Comparison of ENCODE assay signal across 8 cellular contexts in the genomic region with DNA sequence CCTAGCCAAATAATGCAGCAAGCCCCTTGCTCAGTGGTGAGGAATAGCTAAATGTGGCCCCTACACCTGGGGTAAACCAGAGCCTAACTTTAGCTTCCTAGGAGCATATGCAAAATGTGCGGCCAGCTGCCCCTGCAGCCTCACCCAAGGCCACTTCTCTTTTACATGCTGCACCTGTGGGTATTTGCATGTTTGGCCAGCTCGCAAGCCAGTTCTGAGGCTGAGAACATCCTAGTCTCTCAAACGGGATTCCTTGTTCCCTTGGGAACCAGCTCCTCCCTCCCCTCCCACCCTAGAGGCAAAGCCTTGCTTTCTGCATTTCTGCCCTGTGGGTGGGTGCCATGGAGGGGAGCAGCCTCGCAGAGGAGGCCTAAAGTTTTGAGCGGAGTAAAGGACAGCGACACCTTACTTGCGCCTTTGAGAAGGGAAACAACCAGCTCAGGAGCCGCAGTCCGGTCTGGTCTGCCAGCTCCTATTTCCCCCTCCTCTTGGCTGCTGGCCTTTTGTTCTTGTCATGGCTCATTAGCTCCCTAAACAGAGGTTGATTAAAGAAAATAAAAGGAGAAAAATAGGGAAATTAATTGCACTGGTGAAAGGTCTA.
A peak's percentile ranks its signal among the peaks of the same experiment; 100 is the strongest.
DNase-seq lines count a peak whose midpoint lies in the region; ATAC-seq and TF ChIP-seq lines count a peak whose summit lies in the region.

No MANE protein-coding gene starts in this region.

- TF ChIP-seq CTCF in SU-DHL-6 (IDR thresholded peaks at IDR 0.05; ENCODE audit: insufficient read depth, low read length, poor library complexity, severe bottlenecking) (no peak), adrenal gland (IDR thresholded peaks at IDR 0.05) (no peak)

- ATAC-seq in GM19452 (IDR thresholded peaks at IDR 0.05; ENCODE audit: unreplicated experiment) (peak; percentile 80), HG03103 (IDR thresholded peaks at IDR 0.05; ENCODE audit: low read depth, unreplicated experiment) (peak; percentile 76)
- no peak for ATAC-seq in activated naive CD4-positive, alpha-beta T cell treated with anti-CD3 and anti-CD28 coated beads, Interleukin-2, amount 50 U/mL, for 72 hours

- H3K4me1 ChIP-seq in adrenal gland (replicated peaks in 1 of 2), result no peaks in the 10 kb centered on the region

- no peaks in the 10 kb centered on the region for H3K79me2 ChIP-seq in SU-DHL-6 (ENCODE audit: insufficient read depth, low read length)

- no peak overlapping the region for H2AFZ ChIP-seq in SU-DHL-6 (ENCODE audit: low read depth, low read length, severe bottlenecking)

- H3K9me3 ChIP-seq in SU-DHL-6 (ENCODE audit: insufficient read depth, low read length) (no peaks in the 10 kb centered on the region), adrenal gland (replicated peaks in 1 of 3) (no peaks in the 10 kb centered on the region)

- intact Hi-C loops in adrenal gland (cut with DNase I), result no loop called here

- H3K9me2 ChIP-seq in SU-DHL-6 (replicated peaks; ENCODE audit: insufficient read depth, low read length), result no peaks in the 10 kb centered on the region

- H3K4me3 Mint-ChIP-seq in immature natural killer cell, result no peak overlapping the region

- no peaks in the 10 kb centered on the region for H4K20me1 ChIP-seq in SU-DHL-6 (ENCODE audit: low read depth, low read length)

- H3K9me3 Mint-ChIP-seq in immature natural killer cell, result no peaks in the 10 kb centered on the region
- no peaks in the 10 kb centered on the region for H3K9me3 Mint-ChIP-seq in activated naive CD4-positive, alpha-beta T cell treated with anti-CD3 and anti-CD28 coated beads, Interleukin-2, amount 50 U/mL, for 72 hours

- peak overlapping the region; percentile 66 for H3K4me2 ChIP-seq in SU-DHL-6 (ENCODE audit: low read depth, low read length, poor library complexity, severe bottlenecking)

- H3K36me3 ChIP-seq in SU-DHL-6 (ENCODE audit: low read length) (no peaks in the 10 kb centered on the region), adrenal gland (replicated peaks in 1 of 2) (no peaks in the 10 kb centered on the region)

- no peaks in the 10 kb centered on the region for H3K36me3 Mint-ChIP-seq in immature natural killer cell
- no peaks in the 10 kb centered on the region for H3K36me3 Mint-ChIP-seq in activated naive CD4-positive, alpha-beta T cell treated with anti-CD3 and anti-CD28 coated beads, Interleukin-2, amount 50 U/mL, for 72 hours

- H3F3A ChIP-seq in SU-DHL-6 (ENCODE audit: insufficient read depth), result peaks cover 46% of the 10 kb centered on the region

- WGBS in adrenal gland, 4 donors, result 70 to 84% (median 73%) methylated on average over 7 to 9 of the region's 9 CpGs

- no peaks in the 10 kb centered on the region for H3K27me3 ChIP-seq in SU-DHL-6 (ENCODE audit: low read length)
- H3K27me3 ChIP-seq in adrenal gland, result no peaks in the 10 kb centered on the region

- no peaks in the 10 kb centered on the region for H3K4me1 Mint-ChIP-seq in immature natural killer cell

- H3K4me3 ChIP-seq in SU-DHL-6 (ENCODE audit: insufficient read depth, low read length, poor library complexity, severe bottlenecking), result peak overlapping the region; percentile 12
- no peak overlapping the region for H3K4me3 ChIP-seq in adrenal gland

- peak overlapping the region; percentile 64 for H3K9ac ChIP-seq in SU-DHL-6 (ENCODE audit: low read length)

- peak; percentile 62 for DNase-seq in COR-L47 (lab: John Stamatoyannopoulos, UW)
- no peak for DNase-seq in adrenal gland
- DNase-seq in occipital lobe (lab: John Stamatoyannopoulos, UW), result no peak
- DNase-seq in immature natural killer cell, result no peak
- DNase-seq in activated naive CD4-positive, alpha-beta T cell treated with anti-CD3 and anti-CD28 coated beads, Interleukin-2, amount 50 U/mL, for 72 hours (ENCODE audit: low spot score in 2 of 2), result no peak

- no peak for TF ChIP-seq POLR2A in adrenal gland (IDR thresholded peaks at IDR 0.05)

- peak overlapping the region; percentile 97 for H3K27ac ChIP-seq in SU-DHL-6 (ENCODE audit: low read depth, low read length)
- H3K27ac ChIP-seq in adrenal gland, result no peak overlapping the region

- no peak overlapping the region for H3K27ac Mint-ChIP-seq in immature natural killer cell
- no peak overlapping the region for H3K27ac Mint-ChIP-seq in activated naive CD4-positive, alpha-beta T cell treated with anti-CD3 and anti-CD28 coated beads, Interleukin-2, amount 50 U/mL, for 72 hours

- H3K27me3 Mint-ChIP-seq in immature natural killer cell (ENCODE audit: low read depth in 3 of 3), result peaks cover 0 to 1% (median 0%) of the 10 kb centered on the region in 3 donors

Comparison
In these comparisons a context has a peak if more than half of its experiments do, and no peak if none do; other contexts are left out.
1. ATAC-seq: peak in GM19452 (single experiment) and HG03103 (single experiment); none in activated naive CD4-positive, alpha-beta T cell treated with anti-CD3 and anti-CD28 coated beads, Interleukin-2, amount 50 U/mL, for 72 hours (0 of 2).